In genomic region chr11:103731681-103732080, GRCh38 we compare ENCODE assay signal across 18 cellular contexts.
DNase-seq lines count a peak whose midpoint lies in the region; ATAC-seq, FAIRE-seq and TF ChIP-seq lines count a peak whose summit lies in the region.
"Had no signal": no experiment of that assay in that cellular context is flagged by ENCODE, and none has a peak within 500 bp of the region (broad histone marks: within the 10 kb centered on the region; RNA-seq: fewer than 3 reads in every experiment).

No MANE protein-coding gene starts in this region.

- TF ChIP-seq POLR2A in IMR-90 (IDR thresholded peaks at IDR 0.05; ENCODE audit: low read depth, low read length) = no peak

- no peaks in the 10 kb centered on the region for H3K4me1 Mint-ChIP-seq in activated T-helper 1 cell treated with anti-CD3 and anti-CD28 coated beads, Interleukin-12 subunit alpha, Interleukin-12 subunit beta, Interleukin-2, Interleukin-4 antibody, amounts not matched to agents 30 ng/mL and 10 ng/mL and 1 ng/mL, durations not matched to agents 14 hours and 24 hours and 36 hours (ENCODE audit: low read depth)
- no peaks in the 10 kb centered on the region for H3K4me1 Mint-ChIP-seq in activated naive CD4-positive, alpha-beta T cell treated with anti-CD3 and anti-CD28 coated beads for 36 hours (ENCODE audit: low read depth)

- H3K9me3 Mint-ChIP-seq in activated T-helper 1 cell treated with anti-CD3 and anti-CD28 coated beads, Interleukin-12 subunit alpha, Interleukin-12 subunit beta, Interleukin-2, Interleukin-4 antibody, amounts not matched to agents 30 ng/mL and 10 ng/mL and 1 ng/mL, durations not matched to agents 14 hours and 24 hours and 36 hours = peaks cover 8% of the 10 kb centered on the region
- H3K9me3 Mint-ChIP-seq in activated naive CD4-positive, alpha-beta T cell treated with anti-CD3 and anti-CD28 coated beads for 36 hours = peaks cover 3% of the 10 kb centered on the region

- H3K56ac ChIP-seq in IMR-90 (ENCODE audit: extremely low read depth, insufficient read depth, low read length) = no peak overlapping the region

- no peak overlapping the region for H3K27ac Mint-ChIP-seq in activated T-helper 1 cell treated with anti-CD3 and anti-CD28 coated beads, Interleukin-12 subunit alpha, Interleukin-12 subunit beta, Interleukin-2, Interleukin-4 antibody, amounts not matched to agents 30 ng/mL and 10 ng/mL and 1 ng/mL, durations not matched to agents 14 hours and 24 hours and 36 hours
- H3K27ac Mint-ChIP-seq in activated naive CD4-positive, alpha-beta T cell treated with anti-CD3 and anti-CD28 coated beads for 36 hours = no peak overlapping the region
- H3K27ac Mint-ChIP-seq: CD4-positive, alpha-beta memory T cell; GM23338; H9 had no signal

- no peak overlapping the region for H3K18ac ChIP-seq in IMR-90 (ENCODE audit: low read depth, low read length)

- H3K9me3 ChIP-seq in IMR-90 (ENCODE audit: control insufficient read depth, insufficient read depth, low read length) = no peaks in the 10 kb centered on the region

- H3K79me1 ChIP-seq in IMR-90 (ENCODE audit: low read depth in 1 of 2, low read length in 2 of 2) = no peaks in the 10 kb centered on the region

- H2BK120ac ChIP-seq in IMR-90 (ENCODE audit: low read depth, low read length) = no peak overlapping the region; the same call in 1 of the 2 replicates

- ATAC-seq in IMR-90 (ENCODE audit: low read depth) = no peak
- ATAC-seq in GM21515 (IDR thresholded peaks at IDR 0.05; ENCODE audit: unreplicated experiment) = no peak
- ATAC-seq: GM12878, GM23338, HCT116 had no signal

- in situ Hi-C loops in IMR-90 (cut with MboI; ENCODE audit: low sequenced_read_pairs) = no loop called here

- H3K23ac ChIP-seq in IMR-90 (ENCODE audit: low read depth, low read length) = no peak overlapping the region

- TF ChIP-seq CTCF in IMR-90 (conservative IDR thresholded peaks at IDR 0.05; ENCODE audit: low read depth, low read length) (no peak), bronchial epithelial cell (IDR thresholded peaks at IDR 0.05; ENCODE audit: insufficient read depth, low read length, severe bottlenecking) (no peak)

- WGBS in IMR-90 (ENCODE audit: extremely low coverage in 2 of 2, insufficient read length in 1 of 2), 2 experiments = no CpG with 5 or more reads among the region's 2 CpGs

- 0 out of 2 replicates have a peak, but pooled peaks cover 4% of the 10 kb centered on the region for H3K9me1 ChIP-seq in IMR-90 (ENCODE audit: insufficient read depth, low read length)

- H3K14ac ChIP-seq in IMR-90 (replicated peaks; ENCODE audit: low read depth, low read length) = no peak overlapping the region

- CTCF ChIA-PET in IMR-90 (lab: Yijun Ruan, JAX) = interaction anchor here (1.1 kb wide), 1 partner anchor 49 kb away, joined by 3 read pairs; no protein-coding TSS in a partner anchor
- CTCF ChIA-PET in activated naive CD4-positive, alpha-beta T cell treated with anti-CD3 and anti-CD28 coated beads for 36 hours (lab: Charles Lee) = no interaction called here

- no peaks in the 10 kb centered on the region for H3K36me3 Mint-ChIP-seq in activated T-helper 1 cell treated with anti-CD3 and anti-CD28 coated beads, Interleukin-12 subunit alpha, Interleukin-12 subunit beta, Interleukin-2, Interleukin-4 antibody, amounts not matched to agents 30 ng/mL and 10 ng/mL and 1 ng/mL, durations not matched to agents 14 hours and 24 hours and 36 hours (ENCODE audit: low read depth)
- no peaks in the 10 kb centered on the region for H3K36me3 Mint-ChIP-seq in activated naive CD4-positive, alpha-beta T cell treated with anti-CD3 and anti-CD28 coated beads for 36 hours (ENCODE audit: low read depth)
- H3K36me3 Mint-ChIP-seq: CD4-positive, alpha-beta memory T cell had no signal

- H3K4me3 ChIP-seq in IMR-90 (ENCODE audit: insufficient read depth, low read depth, low read length) (no peak overlapping the region), bronchial epithelial cell (ENCODE audit: low read depth, low read length) (no peak overlapping the region)
- H3K4me3 ChIP-seq: GM12878, GM23338 had no signal

- H3K27me3 Mint-ChIP-seq in activated T-helper 1 cell treated with anti-CD3 and anti-CD28 coated beads, Interleukin-12 subunit alpha, Interleukin-12 subunit beta, Interleukin-2, Interleukin-4 antibody, amounts not matched to agents 30 ng/mL and 10 ng/mL and 1 ng/mL, durations not matched to agents 14 hours and 24 hours and 36 hours (ENCODE audit: insufficient read depth) = no peaks in the 10 kb centered on the region
- no peaks in the 10 kb centered on the region for H3K27me3 Mint-ChIP-seq in activated naive CD4-positive, alpha-beta T cell treated with anti-CD3 and anti-CD28 coated beads for 36 hours (ENCODE audit: low read depth)
- H3K27me3 Mint-ChIP-seq: CD4-positive, alpha-beta memory T cell had no signal

- no peaks in the 10 kb centered on the region for H3K27me3 ChIP-seq in IMR-90 (ENCODE audit: control insufficient read depth, insufficient read depth, low read length)
- H3K27me3 ChIP-seq in bronchial epithelial cell (ENCODE audit: control insufficient read depth, insufficient read depth, low read length) = no peaks in the 10 kb centered on the region

- no peak overlapping the region for H4K8ac ChIP-seq in IMR-90 (ENCODE audit: low read depth in 2 of 2, low read length in 2 of 2)

- no peaks in the 10 kb centered on the region for H3K36me3 ChIP-seq in IMR-90 (ENCODE audit: control insufficient read depth, insufficient read depth, low read length)
- no peaks in the 10 kb centered on the region for H3K36me3 ChIP-seq in bronchial epithelial cell (ENCODE audit: control insufficient read depth, insufficient read depth, low read length)

- no peaks in the 10 kb centered on the region for H4K20me1 ChIP-seq in IMR-90 (ENCODE audit: insufficient read depth, low read length)

- TF ChIP-seq RAD21 in IMR-90 (IDR thresholded peaks at IDR 0.05; ENCODE audit: low read length) = no peak

- POLR2A ChIA-PET in IMR-90 (lab: Charles Lee; ENCODE audit: unreplicated experiment) = no interaction called here

- dilution Hi-C loops in IMR-90 (cut with HindIII; ENCODE audit: low sequenced_read_pairs, unreplicated experiment) = no loop called here

- H3K4ac ChIP-seq in IMR-90 (ENCODE audit: low read depth, low read length) = peak overlapping the region; percentile 4; the same call in 1 of the 2 replicates

- H2AK5ac ChIP-seq in IMR-90 (ENCODE audit: low read depth, low read length) = no peak overlapping the region

- H2BK5ac ChIP-seq in IMR-90 (ENCODE audit: low read depth, low read length, poor library complexity, severe bottlenecking) = peak overlapping the region; percentile 5

- H2AK9ac ChIP-seq in IMR-90 (replicated peaks; ENCODE audit: low read depth, low read length, poor library complexity) = no peak overlapping the region

- no TSS peak for BruUV-seq in IMR-90 (replicated peaks; lab: Mats Ljungman, UMichigan)

- H4K5ac ChIP-seq in IMR-90 (ENCODE audit: low read depth, low read length) = no peak overlapping the region

- intact Hi-C loops in IMR-90 (cut with micrococcal nuclease) = no loop called here
- intact Hi-C loops in activated T-helper 1 cell treated with anti-CD3 and anti-CD28 coated beads, Interleukin-12 subunit alpha, Interleukin-12 subunit beta, Interleukin-2, Interleukin-4 antibody, amounts not matched to agents 30 ng/mL and 10 ng/mL and 1 ng/mL, durations not matched to agents 14 hours and 24 hours and 36 hours (cut with micrococcal nuclease) = no loop called here
- intact Hi-C loops in activated naive CD4-positive, alpha-beta T cell treated with anti-CD3 and anti-CD28 coated beads for 36 hours (cut with micrococcal nuclease) = no loop called here

- FAIRE-seq in bronchial epithelial cell (lab: Jason Lieb, UNC) = no peak
- FAIRE-seq: GM12878 had no signal

- no peak overlapping the region for H3K4me2 ChIP-seq in IMR-90 (ENCODE audit: low read depth, low read length)
- H3K4me2 ChIP-seq: GM23338 had no signal

- no peak overlapping the region for H3K9ac ChIP-seq in IMR-90 (ENCODE audit: low read depth, low read length)

- DNase-seq in IMR-90 = peak; percentile 19
- peak; percentile 8 for DNase-seq in NCI-H226
- peak; percentile 14 for DNase-seq in bronchial epithelial cell (ENCODE audit: low read depth)
- peak; percentile 23 for DNase-seq in fibroblast of gingiva (ENCODE audit: low read depth)
- DNase-seq in activated T-helper 1 cell treated with anti-CD3 and anti-CD28 coated beads, Interleukin-12 subunit alpha, Interleukin-12 subunit beta, Interleukin-2, Interleukin-4 antibody, amounts not matched to agents 30 ng/mL and 10 ng/mL and 1 ng/mL, durations not matched to agents 14 hours and 24 hours and 36 hours (ENCODE audit: low spot score) = no peak
- no peak for DNase-seq in activated naive CD4-positive, alpha-beta T cell treated with anti-CD3 and anti-CD28 coated beads for 36 hours
- DNase-seq: C1 segment of cervical spinal cord; Calu3; CD4-positive, alpha-beta memory T cell; COR-L47; DMS79; EL; GDM1; H9 had no signal

- no peak overlapping the region for H3K4me3 Mint-ChIP-seq in activated T-helper 1 cell treated with anti-CD3 and anti-CD28 coated beads, Interleukin-12 subunit alpha, Interleukin-12 subunit beta, Interleukin-2, Interleukin-4 antibody, amounts not matched to agents 30 ng/mL and 10 ng/mL and 1 ng/mL, durations not matched to agents 14 hours and 24 hours and 36 hours
- H3K4me3 Mint-ChIP-seq in activated naive CD4-positive, alpha-beta T cell treated with anti-CD3 and anti-CD28 coated beads for 36 hours = no peak overlapping the region
- H3K4me3 Mint-ChIP-seq: CD4-positive, alpha-beta memory T cell; GM23338; H9 had no signal

- no peak overlapping the region for H2BK15ac ChIP-seq in IMR-90 (ENCODE audit: low read depth, low read length)

- no peak overlapping the region for H4K91ac ChIP-seq in IMR-90 (ENCODE audit: insufficient read depth, low read depth, low read length)

- H3K4me1 ChIP-seq in IMR-90 (ENCODE audit: control insufficient read depth, insufficient read depth, low read length) = peaks cover 3% of the 10 kb centered on the region

- H2AFZ ChIP-seq in IMR-90 (replicated peaks; ENCODE audit: low read length, poor library complexity) = no peak overlapping the region
- H2AFZ ChIP-seq: GM23338 had no signal

- no peak overlapping the region for H2BK20ac ChIP-seq in IMR-90 (ENCODE audit: low read depth, low read length)

- H3K27ac ChIP-seq in IMR-90 (ENCODE audit: insufficient read depth, low read length) = no peak overlapping the region

TF ChIP-seq in IMR-90, 13 proteins besides CTCF, POLR2A, EP300 and RAD21:
- 0 out of 2 replicates have a peak, but pooled peaks have one; percentile 28 for TF ChIP-seq CEBPB (IDR thresholded peaks at IDR 0.05; ENCODE audit: low read depth, low read length)
- no peak for TF ChIP-seq RCOR1 (IDR thresholded peaks at IDR 0.05; ENCODE audit: insufficient replicate concordance, low read length)
- no peak for TF ChIP-seq CHD1 (IDR thresholded peaks at IDR 0.05; ENCODE audit: low read depth, low read length)
- no peak for TF ChIP-seq NFE2L2 (IDR thresholded peaks at IDR 0.05; ENCODE audit: low read depth, low read length)
- no peak for TF ChIP-seq BHLHE40 (IDR thresholded peaks at IDR 0.05; ENCODE audit: low read depth, low read length)

Comparison
In these comparisons a context has a peak if more than half of its experiments do, and no peak if none do; other contexts are left out.
1. DNase-seq: peak in IMR-90 (single experiment), NCI-H226 (single experiment), bronchial epithelial cell (single experiment) and fibroblast of gingiva (single experiment); none in activated T-helper 1 cell treated with anti-CD3 and anti-CD28 coated beads, Interleukin-12 subunit alpha, Interleukin-12 subunit beta, Interleukin-2, Interleukin-4 antibody, amounts not matched to agents 30 ng/mL and 10 ng/mL and 1 ng/mL, durations not matched to agents 14 hours and 24 hours and 36 hours (single experiment) and activated naive CD4-positive, alpha-beta T cell treated with anti-CD3 and anti-CD28 coated beads for 36 hours (single experiment).